Comparison of ENCODE assay signal across 9 cellular contexts in genomic region chr5:172838151-172838875, GRCh38. TPM values are rescaled to one million over a fixed set of nuclear protein-coding genes. Genes with fewer than 3 reads are reported as not detected.
DNase-seq lines count a peak whose midpoint lies in the region; TF ChIP-seq lines count a peak whose summit lies in the region.
"Had no signal": no experiment of that assay in that cellular context is flagged by ENCODE, and none has a peak within 500 bp of the region (broad histone marks: within the 10 kb centered on the region; RNA-seq: fewer than 3 reads in every experiment).

No MANE protein-coding gene starts in this region.

- TF ChIP-seq CTCF in Calu3 (IDR thresholded peaks at IDR 0.05; ENCODE audit: unreplicated experiment) (no peak), OCI-LY1 (IDR thresholded peaks at IDR 0.05; ENCODE audit: low read length) (no peak), hepatocyte (IDR thresholded peaks at IDR 0.05; ENCODE audit: poor library complexity) (no peak), spleen (IDR thresholded peaks at IDR 0.05 in 8 of 11, conservative IDR thresholded peaks at IDR 0.05 in 3 of 11) (no peak)

- H3K4me1 Mint-ChIP-seq in Calu3 (ENCODE audit: low read depth, unreplicated experiment), result peaks cover 23% of the 10 kb centered on the region

- intact Hi-C loops in Calu3 (cut with micrococcal nuclease; ENCODE audit: unreplicated experiment) (loop anchor here (10.0 kb wide), 1 partner anchor 66 kb away; no protein-coding TSS in a partner anchor), spleen (cut with DNase I; ENCODE audit: low total_unique reads) (no loop called here)

- H3K4me1 ChIP-seq in OCI-LY1 (ENCODE audit: insufficient read depth, low read length, severe bottlenecking) (peaks cover 42% of the 10 kb centered on the region), hepatocyte (ENCODE audit: insufficient read depth) (peaks cover 24% of the 10 kb centered on the region), spleen (peaks cover 43 to 92% (median 72%) of the 10 kb centered on the region in 6 donors)

- no peak overlapping the region for H3K4me3 Mint-ChIP-seq in Calu3 (ENCODE audit: low read depth, unreplicated experiment)

- H4K20me1 ChIP-seq in OCI-LY1 (ENCODE audit: insufficient read depth, low read length) (no peaks in the 10 kb centered on the region), hepatocyte (ENCODE audit: insufficient read depth, poor library complexity, severe bottlenecking) (peaks cover under 1% of the 10 kb centered on the region)

- TF ChIP-seq POLR2A in spleen (IDR thresholded peaks at IDR 0.05), result no peak

- H3K9me3 ChIP-seq in OCI-LY1 (ENCODE audit: low read length) (no peaks in the 10 kb centered on the region), hepatocyte (ENCODE audit: low read depth) (no peaks in the 10 kb centered on the region), spleen (no peaks in the 10 kb centered on the region), MG63 (no peaks in the 10 kb centered on the region)
- H3K9me3 ChIP-seq: Caco-2 had no signal

- CTCF ChIA-PET in Calu3 (lab: Charles Lee), result no interaction called here

- H3K27ac ChIP-seq in OCI-LY1 (ENCODE audit: low read depth, low read length, poor library complexity, severe bottlenecking) (peak overlapping the region; percentile 93), hepatocyte (peak overlapping the region; percentile 81), spleen (peak overlapping the region; percentile 61 to 94 (median 91))

- H3F3A ChIP-seq in OCI-LY1 (ENCODE audit: insufficient read depth, low read length), result no peaks in the 10 kb centered on the region

- H3K27me3 ChIP-seq in OCI-LY1 (ENCODE audit: insufficient read depth, low read length) (no peaks in the 10 kb centered on the region), hepatocyte (no peaks in the 10 kb centered on the region), spleen (replicated peaks in 1 of 7) (no peaks in the 10 kb centered on the region), MG63 (no peaks in the 10 kb centered on the region; the same call in 1 of the 2 replicates)

- no peak for DNase-seq in Calu3
- no peak for DNase-seq in hepatocyte (ENCODE audit: low spot score)
- peak; percentile 76 for DNase-seq in spleen
- DNase-seq in foreskin melanocyte, result no peak
- no peak for DNase-seq in NCI-H2196 treated with DMSO at 0.1 percent for 48 hours (lab: John Stamatoyannopoulos, UW; ENCODE audit: unreplicated experiment)
- no peak for DNase-seq in MG63
- DNase-seq in germinal center (ENCODE audit: low spot score), result no peak
- DNase-seq: Caco-2 had no signal

- H3K79me2 ChIP-seq in OCI-LY1 (ENCODE audit: insufficient read depth, low read length), result peaks cover 22% of the 10 kb centered on the region
- peaks cover 86% of the 10 kb centered on the region for H3K79me2 ChIP-seq in hepatocyte

- H3K4me2 ChIP-seq in OCI-LY1 (ENCODE audit: low read length), result peak overlapping the region; percentile 87
- H3K4me2 ChIP-seq in hepatocyte, result peak overlapping the region; percentile 51

- H2AFZ ChIP-seq in OCI-LY1 (ENCODE audit: low read length) (no peak overlapping the region), hepatocyte (no peak overlapping the region)

- BruUV-seq in Calu3 (replicated peaks; lab: Mats Ljungman, UMichigan), result no TSS peak

- H3K9me3 Mint-ChIP-seq in Calu3 (ENCODE audit: low read depth, unreplicated experiment), result no peaks in the 10 kb centered on the region

- H3K27ac Mint-ChIP-seq in Calu3 (ENCODE audit: unreplicated experiment), result peak overlapping the region; percentile 30

- peak overlapping the region; percentile 54 for H3K9ac ChIP-seq in OCI-LY1 (ENCODE audit: low read length)

- H3K9me2 ChIP-seq in OCI-LY1 (ENCODE audit: low read depth, low read length), result no peaks in the 10 kb centered on the region
- H3K9me2 ChIP-seq in hepatocyte (replicated peaks; ENCODE audit: insufficient read depth), result no peaks in the 10 kb centered on the region

- H3K27me3 Mint-ChIP-seq in Calu3 (ENCODE audit: unreplicated experiment), result no peaks in the 10 kb centered on the region

- H3K4me3 ChIP-seq in OCI-LY1 (ENCODE audit: low read depth, low read length, poor library complexity, severe bottlenecking) (peak overlapping the region; percentile 95), hepatocyte (no peak overlapping the region), spleen (peak overlapping the region in 4 of 8 donors; percentile 1 to 92 (median 13)), MG63 (no peak overlapping the region)

- peaks cover 31% of the 10 kb centered on the region for H3K36me3 Mint-ChIP-seq in Calu3 (ENCODE audit: insufficient read depth, unreplicated experiment)

- H3K36me3 ChIP-seq in OCI-LY1 (ENCODE audit: insufficient read depth, low read length), result peaks cover 9% of the 10 kb centered on the region; the same call in 1 of the 2 replicates
- no peaks in the 10 kb centered on the region for H3K36me3 ChIP-seq in hepatocyte (replicated peaks; ENCODE audit: insufficient read depth, low read depth)
- peaks cover 0 to 44% (median 3%) of the 10 kb centered on the region in 6 donors for H3K36me3 ChIP-seq in spleen
- peaks cover 69% of the 10 kb centered on the region for H3K36me3 ChIP-seq in MG63

- 94% methylated on average over 3 of the region's 3 CpGs for WGBS in hepatocyte (ENCODE audit: low lambda C conversion rate, missing lambda C conversion rate)
- WGBS in spleen, 5 donors, result 65 to 88% (median 75%) methylated on average over 3 of the region's 3 CpGs

RNA-seq across cellular contexts. Expression of gene ERGIC1, which starts 4.3 kb away (rescaled TPM):
- total RNA-seq in Calu3 (2022), result 231 and 235 TPM in 2 replicates
- total RNA-seq in hepatocyte, result 105 and 107 TPM in 2 replicates
- 30.1 and 39.1 TPM in 2 replicates for polyA plus RNA-seq in hepatocyte
- 100 to 1,000 TPM in 6 of 7 donors, 10 to 100 TPM in 1; 96.6 to 166 (median 143) TPM for total RNA-seq in spleen
- 10 to 100 TPM; 36.9 to 84.6 (median 46.8) TPM for polyA plus RNA-seq in spleen
- total RNA-seq in MG63 (2014; rRNA removed; shearing (Covaris generic); ENCODE audit: low replicate concordance), result 65.6 and 98.8 TPM in 2 replicates
